Comparison of ENCODE assay signal across 17 cellular contexts in genomic region chr20:60402209-60403058, GRCh38.
DNase-seq lines count a peak whose midpoint lies in the region; ATAC-seq and TF ChIP-seq lines count a peak whose summit lies in the region.
"Had no signal": no experiment of that assay in that cellular context is flagged by ENCODE, and none has a peak within 500 bp of the region (broad histone marks: within the 10 kb centered on the region; RNA-seq: fewer than 3 reads in every experiment).

No MANE protein-coding gene starts in this region.

- in situ Hi-C loops in gastrocnemius medialis (cut with MboI; ENCODE audit: low sequenced_read_pairs in 4 of 4), result no loop called here

- no peaks in the 10 kb centered on the region for H3K9me2 ChIP-seq in MM.1S (replicated peaks; ENCODE audit: insufficient read depth, low read length)

- no peak for DNase-seq in MM.1S
- peak; percentile 8 for DNase-seq in astrocyte of the hippocampus (ENCODE audit: low read depth, low spot score)
- no peak for DNase-seq in upper lobe of right lung
- DNase-seq in gastrocnemius medialis, result no peak
- DNase-seq in retina, result no peak
- DNase-seq: CD8-positive, alpha-beta T cell; DMS79; IMR-90; NCI-H1930; NCI-H748 treated with DMSO at 0.1 percent for 48 hours; Peyer's patch had no signal

- H3K4me3 ChIP-seq in MM.1S (ENCODE audit: low read length), result peak overlapping the region; percentile 30; the same call in 1 of the 2 replicates
- H3K4me3 ChIP-seq in upper lobe of right lung, result no peak overlapping the region
- no peak overlapping the region for H3K4me3 ChIP-seq in gastrocnemius medialis
- H3K4me3 ChIP-seq: GM23338, Peyer's patch, SK-N-MC had no signal

- H2AFZ ChIP-seq in MM.1S (ENCODE audit: low read length), result peak overlapping the region; percentile 15
- H2AFZ ChIP-seq: GM23338 had no signal

- no peaks in the 10 kb centered on the region for H3K79me2 ChIP-seq in MM.1S (ENCODE audit: low read length)

- H3K36me3 ChIP-seq in MM.1S (replicated peaks; ENCODE audit: insufficient read depth, low read length), result no peaks in the 10 kb centered on the region
- H3K36me3 ChIP-seq in upper lobe of right lung, result no peaks in the 10 kb centered on the region
- no peaks in the 10 kb centered on the region for H3K36me3 ChIP-seq in gastrocnemius medialis
- H3K36me3 ChIP-seq: Peyer's patch had no signal

- H3K4me2 ChIP-seq in MM.1S (ENCODE audit: low read depth, low read length), result peak overlapping the region; percentile 59
- H3K4me2 ChIP-seq: GM23338 had no signal

- peak overlapping the region; percentile 84 for H3K27ac ChIP-seq in MM.1S (ENCODE audit: low read length)
- H3K27ac ChIP-seq in upper lobe of right lung, result no peak overlapping the region
- no peak overlapping the region for H3K27ac ChIP-seq in gastrocnemius medialis
- H3K27ac ChIP-seq: Peyer's patch, SK-N-MC had no signal

- TF ChIP-seq CTCF in MM.1S (IDR thresholded peaks at IDR 0.05; ENCODE audit: low read length), result no peak
- no peak for TF ChIP-seq CTCF in upper lobe of right lung (IDR thresholded peaks at IDR 0.05)
- no peak for TF ChIP-seq CTCF in gastrocnemius medialis (IDR thresholded peaks at IDR 0.05 in 4 of 5, conservative IDR thresholded peaks at IDR 0.05 in 1 of 5)

- no peak for TF ChIP-seq POLR2A in gastrocnemius medialis (IDR thresholded peaks at IDR 0.05)

- H3K27me3 ChIP-seq in MM.1S (replicated peaks; ENCODE audit: insufficient read depth, low read length) (no peaks in the 10 kb centered on the region), upper lobe of right lung (no peaks in the 10 kb centered on the region), gastrocnemius medialis (no peaks in the 10 kb centered on the region)
- H3K27me3 ChIP-seq: Peyer's patch had no signal

- no peaks in the 10 kb centered on the region for H4K20me1 ChIP-seq in MM.1S (ENCODE audit: insufficient read depth, low read length)

- peak overlapping the region; percentile 19; the same call in 1 of the 2 replicates for H3K9ac ChIP-seq in MM.1S (ENCODE audit: low read length)

- no peaks in the 10 kb centered on the region for H3K9me3 ChIP-seq in MM.1S (replicated peaks; ENCODE audit: insufficient read depth, low read length)
- no peaks in the 10 kb centered on the region for H3K9me3 ChIP-seq in upper lobe of right lung
- H3K9me3 ChIP-seq in gastrocnemius medialis, result no peaks in the 10 kb centered on the region
- H3K9me3 ChIP-seq: Peyer's patch had no signal

- peaks cover 29% of the 10 kb centered on the region for H3K4me1 ChIP-seq in MM.1S (ENCODE audit: low read length)
- H3K4me1 ChIP-seq in upper lobe of right lung, result no peaks in the 10 kb centered on the region
- H3K4me1 ChIP-seq in gastrocnemius medialis, result no peaks in the 10 kb centered on the region
- H3K4me1 ChIP-seq: Peyer's patch had no signal

- peak; percentile 52 for ATAC-seq in GM19351 (IDR thresholded peaks at IDR 0.05; ENCODE audit: unreplicated experiment)
- ATAC-seq in upper lobe of right lung, result peak; percentile 23
- no peak for ATAC-seq in HG02642 (IDR thresholded peaks at IDR 0.05; ENCODE audit: poor library complexity, unreplicated experiment)
- ATAC-seq in gastrocnemius medialis, result no peak
- ATAC-seq: CD8-positive, alpha-beta T cell; GM23338; HCT116; Right ventricle myocardium inferior had no signal

- intact Hi-C loops in upper lobe of right lung (cut with DNase I) (no loop called here), gastrocnemius medialis (cut with DNase I; ENCODE audit: low total_unique reads) (no loop called here)

- peaks cover 18% of the 10 kb centered on the region; the same call in 1 of the 2 replicates for H3F3A ChIP-seq in MM.1S (ENCODE audit: insufficient read depth, low read length)

Comparison
In these comparisons a context has a peak if more than half of its experiments do, and no peak if none do; other contexts are left out.
1. ATAC-seq: peak in GM19351 (single experiment) and upper lobe of right lung (single experiment); none in HG02642 (single experiment) and gastrocnemius medialis (0 of 2).